In genomic region chr10:71996598-71997371, GRCh38 we compare ENCODE assay signal across 22 cellular contexts. TPM values are rescaled to one million over a fixed set of nuclear protein-coding genes. Genes with fewer than 3 reads are reported as not detected.
A peak's percentile ranks its signal among the peaks of the same experiment; 100 is the strongest.
DNase-seq lines count a peak whose midpoint lies in the region; ATAC-seq, FAIRE-seq and TF ChIP-seq lines count a peak whose summit lies in the region.
"Had no signal": no experiment of that assay in that cellular context is flagged by ENCODE, and none has a peak within 500 bp of the region (broad histone marks: within the 10 kb centered on the region; RNA-seq: fewer than 3 reads in every experiment).

No MANE protein-coding gene starts in this region.

- DNase-seq in GM18507 (ENCODE audit: extremely low spot score, insufficient read length, low read depth) (no peak), amygdala (lab: John Stamatoyannopoulos, UW) (peak in 38 of 56 donors; percentile 26 to 85 (median 53)), hypothalamus (lab: John Stamatoyannopoulos, UW) (peak in 27 of 51 donors; percentile 17 to 83 (median 60)), putamen (ENCODE audit: low spot score) (peak; percentile 81), GM12892 (ENCODE audit: insufficient read length) (no peak), OCI-M2 (lab: John Stamatoyannopoulos, UW; ENCODE audit: unreplicated experiment) (no peak), HK-2 (ENCODE audit: unreplicated experiment) (no peak)
- DNase-seq: activated CD4-positive, alpha-beta T cell treated with anti-CD3 and anti-CD28 coated beads for 1 hour; activated gamma-delta T cell; GDM1; KG1; NCI-H1048; NCI-H2081; NCI-H510A; stomach; T1000 had no signal

- ATAC-seq in GM19324 (IDR thresholded peaks at IDR 0.05; ENCODE audit: low FRiP score, unreplicated experiment) = no peak
- ATAC-seq: esophagus mucosa, sciatic nerve had no signal

- FAIRE-seq in GM18507 (lab: Jason Lieb, UNC) (peak; percentile 68), GM12892 (lab: Jason Lieb, UNC) (no peak)
- FAIRE-seq: GM12891, H1, islet of Langerhans had no signal

- no peak for TF ChIP-seq POLR2A in GM12892 (IDR thresholded peaks at IDR 0.05; ENCODE audit: low read depth, low read length)

RNA-seq across cellular contexts. Expression of gene CHST3, which starts 32.6 kb away (rescaled TPM):
- not detected for polyA plus RNA-seq in GM12892 (2012; ENCODE audit: missing spikeins)

Comparison
In these comparisons a context has a peak if more than half of its experiments do, and no peak if none do; other contexts are left out.
1. DNase-seq: peak in amygdala (38 of 56), hypothalamus (27 of 51) and putamen (single experiment); none in GM18507 (single experiment), GM12892 (single experiment), OCI-M2 (single experiment) and HK-2 (single experiment).